Comparison of ENCODE assay signal across 8 cellular contexts in the genomic region with DNA sequence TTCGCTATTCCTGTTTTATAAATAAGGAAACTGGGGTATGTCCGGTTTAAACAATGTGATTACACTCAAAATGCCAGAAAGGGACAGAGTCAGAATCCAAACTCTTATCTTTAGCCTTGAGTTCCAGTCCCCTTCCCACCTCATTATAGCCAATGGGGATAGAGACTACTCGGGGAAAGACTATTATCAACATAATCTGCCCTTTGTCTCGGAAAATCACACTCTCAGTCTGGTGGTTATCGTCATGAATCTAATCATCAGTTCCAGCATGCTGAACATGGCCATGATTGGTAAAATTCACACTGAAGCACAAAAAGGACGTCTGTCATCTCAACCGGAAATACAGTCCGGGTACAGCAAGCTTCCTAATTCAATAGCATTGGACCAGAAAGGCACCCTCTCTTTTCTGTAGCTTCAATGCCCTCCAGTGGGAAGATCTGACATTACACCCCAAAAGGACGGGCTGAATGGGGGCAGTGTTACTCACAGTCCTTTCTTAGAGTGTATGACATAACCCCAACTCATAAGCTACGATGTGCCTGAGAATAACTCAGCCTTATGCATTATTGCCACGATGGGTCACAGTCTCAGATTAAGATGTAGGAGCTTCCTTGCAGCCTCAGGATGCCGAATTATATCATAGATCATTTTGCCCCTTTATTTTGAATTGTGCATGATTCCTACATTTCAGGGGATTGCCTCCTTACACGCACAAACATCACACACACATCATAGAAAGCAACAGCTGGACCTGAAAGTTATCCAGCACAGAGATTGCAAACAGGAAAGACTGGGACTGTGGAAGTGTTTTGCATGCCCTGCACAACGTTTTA.
DNase-seq lines count a peak whose midpoint lies in the region; ATAC-seq and TF ChIP-seq lines count a peak whose summit lies in the region.

No MANE protein-coding gene starts in this region.

- peak; percentile 81 for TF ChIP-seq CTCF in C4-2B (conservative IDR thresholded peaks at IDR 0.05)

- no peak overlapping the region for H3K4me3 Mint-ChIP-seq in activated CD4-positive, alpha-beta memory T cell treated with anti-CD3 and anti-CD28 coated beads, Interleukin-2, amount 10 ng/mL, durations not matched to agents 7 days and 5 days

- H3K4me1 Mint-ChIP-seq in activated CD4-positive, alpha-beta memory T cell treated with anti-CD3 and anti-CD28 coated beads, Interleukin-2, amount 10 ng/mL, durations not matched to agents 7 days and 5 days = no peaks in the 10 kb centered on the region

- peak overlapping the region; percentile 58 for H3K4me3 ChIP-seq in endocrine pancreas (ENCODE audit: control insufficient read depth, insufficient read depth, low read length)

- no peaks in the 10 kb centered on the region for H3K36me3 ChIP-seq in endocrine pancreas (ENCODE audit: control insufficient read depth, insufficient read depth, low read length)

- H3K27me3 Mint-ChIP-seq in activated CD4-positive, alpha-beta memory T cell treated with anti-CD3 and anti-CD28 coated beads, Interleukin-2, amount 10 ng/mL, durations not matched to agents 7 days and 5 days = no peaks in the 10 kb centered on the region

- H3K9me3 ChIP-seq in endocrine pancreas (ENCODE audit: control insufficient read depth, low read length) = no peaks in the 10 kb centered on the region

- no peak overlapping the region for H3K9ac ChIP-seq in endocrine pancreas (ENCODE audit: control insufficient read depth, insufficient read depth, low read length)

- ATAC-seq in GM19035 (IDR thresholded peaks at IDR 0.05; ENCODE audit: unreplicated experiment) (peak; percentile 99), HG03139 (IDR thresholded peaks at IDR 0.05; ENCODE audit: unreplicated experiment) (peak; percentile 98)

- no peak overlapping the region for H3K27ac Mint-ChIP-seq in activated CD4-positive, alpha-beta memory T cell treated with anti-CD3 and anti-CD28 coated beads, Interleukin-2, amount 10 ng/mL, durations not matched to agents 7 days and 5 days

- H3K27me3 ChIP-seq in endocrine pancreas (ENCODE audit: control insufficient read depth, insufficient read depth, low read length) = no peaks in the 10 kb centered on the region

- no peaks in the 10 kb centered on the region for H3K9me3 Mint-ChIP-seq in activated CD4-positive, alpha-beta memory T cell treated with anti-CD3 and anti-CD28 coated beads, Interleukin-2, amount 10 ng/mL, durations not matched to agents 7 days and 5 days

- CTCF ChIA-PET in activated CD4-positive, alpha-beta memory T cell treated with anti-CD3 and anti-CD28 coated beads, Interleukin-2, amount 10 ng/mL, durations not matched to agents 7 days and 5 days (lab: Charles Lee) = interaction anchor here (0.6 to 1.5 kb wide), 7 partner anchors 10 to 828 kb away, joined by 3 to 4 read pairs (median 3); no protein-coding TSS in a partner anchor

- no peak overlapping the region for H3K27ac ChIP-seq in C4-2B

- DNase-seq in NCI-H524 treated with DMSO at 0.1 percent for 48 hours (lab: John Stamatoyannopoulos, UW) (peak; percentile 40), midbrain (lab: John Stamatoyannopoulos, UW) (peak; percentile 88)
- DNase-seq in activated CD4-positive, alpha-beta memory T cell treated with anti-CD3 and anti-CD28 coated beads, Interleukin-2, amount 10 ng/mL, durations not matched to agents 7 days and 5 days = peak; percentile 50
- DNase-seq in stimulated activated CD8-positive, alpha-beta memory T cell treated with anti-CD3 and anti-CD28 coated beads, Interleukin-7, amount 100 ng/mL, for 1 hour (ENCODE audit: low read depth in 2 of 2) = peak; percentile 2 to 9

- H3K4me1 ChIP-seq in endocrine pancreas (ENCODE audit: control insufficient read depth, insufficient read depth, low read length) = no peaks in the 10 kb centered on the region

- POLR2A ChIA-PET in activated CD4-positive, alpha-beta memory T cell treated with anti-CD3 and anti-CD28 coated beads, Interleukin-2, amount 10 ng/mL, durations not matched to agents 7 days and 5 days (lab: Charles Lee) = no interaction called here

- H3K36me3 Mint-ChIP-seq in activated CD4-positive, alpha-beta memory T cell treated with anti-CD3 and anti-CD28 coated beads, Interleukin-2, amount 10 ng/mL, durations not matched to agents 7 days and 5 days (ENCODE audit: low read depth) = no peaks in the 10 kb centered on the region

Comparison
In these comparisons a context has a peak if more than half of its experiments do, and no peak if none do; other contexts are left out.
1. DNase-seq: peak in every context shown above with its lines; median percentile 88 in midbrain; 50 in activated CD4-positive, alpha-beta memory T cell treated with anti-CD3 and anti-CD28 coated beads, Interleukin-2, amount 10 ng/mL, durations not matched to agents 7 days and 5 days; 40 in NCI-H524 treated with DMSO at 0.1 percent for 48 hours; 6 in stimulated activated CD8-positive, alpha-beta memory T cell treated with anti-CD3 and anti-CD28 coated beads, Interleukin-7, amount 100 ng/mL, for 1 hour.